ENCODE assay signal across 20 cellular contexts in the genomic region with DNA sequence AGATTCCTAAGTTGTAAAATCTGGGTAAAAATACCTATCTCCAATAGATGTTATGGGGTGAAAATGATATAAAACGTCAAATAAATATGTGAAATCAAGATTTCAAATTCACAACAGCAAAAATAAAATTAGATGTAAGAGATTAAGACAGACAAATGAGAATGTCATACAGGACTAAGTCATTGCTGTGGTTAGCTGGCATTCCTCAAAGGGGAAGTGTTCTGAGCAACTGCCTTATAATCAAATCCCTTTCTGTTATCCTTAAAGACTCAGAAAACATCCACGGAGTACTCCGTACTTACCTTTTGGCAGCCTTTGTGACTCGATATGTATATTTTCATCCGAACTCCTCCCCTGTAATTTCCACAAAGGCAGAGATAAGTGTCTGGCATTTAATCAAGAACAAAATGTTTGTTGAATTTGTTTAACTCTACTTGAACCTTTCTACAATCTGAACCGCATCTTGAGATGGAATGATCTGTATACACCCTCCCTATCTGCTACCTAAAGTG.
DNase-seq lines count a peak whose midpoint lies in the region; FAIRE-seq and TF ChIP-seq lines count a peak whose summit lies in the region.
"Had no signal": no experiment of that assay in that cellular context is flagged by ENCODE, and none has a peak within 500 bp of the region (broad histone marks: within the 10 kb centered on the region; RNA-seq: fewer than 3 reads in every experiment).

No MANE protein-coding gene starts in this region.

- no peaks in the 10 kb centered on the region for H3F3A ChIP-seq in neural progenitor cell (ENCODE audit: low read depth)

- H3K4me2 ChIP-seq in mammary epithelial cell (ENCODE audit: insufficient read depth, low read depth, low read length) (no peak overlapping the region), neural progenitor cell (no peak overlapping the region)
- H3K4me2 ChIP-seq: PC-9 had no signal

- no peak overlapping the region for H3K4me3 Mint-ChIP-seq in neural progenitor cell
- H3K4me3 Mint-ChIP-seq: CD14-positive monocyte had no signal

- H3K27ac Mint-ChIP-seq in neural progenitor cell: no peak overlapping the region
- H3K27ac Mint-ChIP-seq: CD14-positive monocyte had no signal

- TF ChIP-seq EP300 in transverse colon (IDR thresholded peaks at IDR 0.05; ENCODE audit: low read depth): no peak

- no peaks in the 10 kb centered on the region for H3K9me3 ChIP-seq in mammary epithelial cell (replicated peaks; ENCODE audit: insufficient read depth, low read length)
- no peaks in the 10 kb centered on the region for H3K9me3 ChIP-seq in neural progenitor cell (ENCODE audit: low read depth)
- H3K9me3 ChIP-seq in transverse colon: no peaks in the 10 kb centered on the region
- no peaks in the 10 kb centered on the region for H3K9me3 ChIP-seq in prostate gland
- H3K9me3 ChIP-seq: SJCRH30 had no signal

- H3K36me3 Mint-ChIP-seq in neural progenitor cell: no peaks in the 10 kb centered on the region
- H3K36me3 Mint-ChIP-seq: CD14-positive monocyte had no signal

- H3K79me2 ChIP-seq in mammary epithelial cell (ENCODE audit: insufficient read depth, low read length): no peaks in the 10 kb centered on the region
- no peaks in the 10 kb centered on the region for H3K79me2 ChIP-seq in neural progenitor cell (ENCODE audit: low read depth)

- H3K9me3 Mint-ChIP-seq in neural progenitor cell: peaks cover 4% of the 10 kb centered on the region

- peaks cover 6% of the 10 kb centered on the region for H3K4me1 ChIP-seq in mammary epithelial cell (ENCODE audit: insufficient read depth, low read length)
- no peaks in the 10 kb centered on the region for H3K4me1 ChIP-seq in neural progenitor cell
- no peaks in the 10 kb centered on the region for H3K4me1 ChIP-seq in transverse colon
- no peaks in the 10 kb centered on the region for H3K4me1 ChIP-seq in prostate gland (replicated peaks)
- H3K4me1 ChIP-seq: SJCRH30 had no signal

- peaks cover 3% of the 10 kb centered on the region for H3K4me1 Mint-ChIP-seq in neural progenitor cell
- H3K4me1 Mint-ChIP-seq: CD14-positive monocyte had no signal

- BruUV-seq in mammary epithelial cell (replicated peaks; lab: Mats Ljungman, UMichigan): no TSS peak

- H4K20me1 ChIP-seq in mammary epithelial cell (ENCODE audit: insufficient read depth, low read length) (no peaks in the 10 kb centered on the region), neural progenitor cell (ENCODE audit: low read depth) (no peaks in the 10 kb centered on the region)

- no peak overlapping the region for H3K27ac ChIP-seq in mammary epithelial cell (ENCODE audit: insufficient read depth, low read depth, low read length)
- no peak overlapping the region for H3K27ac ChIP-seq in neural progenitor cell
- H3K27ac ChIP-seq in transverse colon: no peak overlapping the region
- no peak overlapping the region for H3K27ac ChIP-seq in prostate gland
- H3K27ac ChIP-seq: HL-60, PC-9, SJCRH30 had no signal

- H3K36me3 ChIP-seq in mammary epithelial cell (ENCODE audit: insufficient read depth, low read length) (no peaks in the 10 kb centered on the region), neural progenitor cell (no peaks in the 10 kb centered on the region), transverse colon (no peaks in the 10 kb centered on the region), prostate gland (no peaks in the 10 kb centered on the region)
- H3K36me3 ChIP-seq: SJCRH30 had no signal

- H3K4me3 ChIP-seq in mammary epithelial cell (replicated peaks in 1 of 3; ENCODE audit: insufficient read depth in 1 of 3, low read depth in 2 of 3, low read length in 3 of 3) (no peak overlapping the region), neural progenitor cell (no peak overlapping the region), transverse colon (no peak overlapping the region), prostate gland (no peak overlapping the region)
- H3K4me3 ChIP-seq: PC-9, SJCRH30 had no signal

- no peaks in the 10 kb centered on the region for H3K27me3 Mint-ChIP-seq in neural progenitor cell (ENCODE audit: insufficient read depth, low read depth)

- intact Hi-C loops in mammary epithelial cell (cut with micrococcal nuclease): no loop called here
- intact Hi-C loops in transverse colon (cut with DNase I; ENCODE audit: low total_unique reads): no loop called here
- intact Hi-C loops in prostate gland (cut with DNase I): no loop called here

- H2AFZ ChIP-seq in mammary epithelial cell (ENCODE audit: low read depth, low read length) (no peak overlapping the region), neural progenitor cell (replicated peaks) (peak overlapping the region; percentile 12)
- H2AFZ ChIP-seq: PC-9 had no signal

- H3K27me3 ChIP-seq in mammary epithelial cell (ENCODE audit: insufficient read depth, low read length) (no peaks in the 10 kb centered on the region), neural progenitor cell (no peaks in the 10 kb centered on the region), transverse colon (no peaks in the 10 kb centered on the region), prostate gland (replicated peaks; ENCODE audit: insufficient read depth) (no peaks in the 10 kb centered on the region)
- H3K27me3 ChIP-seq: SJCRH30 had no signal

- WGBS in mammary epithelial cell (ENCODE audit: low coverage, missing lambda C conversion rate): 75% methylated on average over 6 of the region's 6 CpGs
- WGBS in transverse colon (ENCODE audit: low coverage in 1 of 2), 2 donors: 36 to 47% methylated on average over 6 of the region's 6 CpGs
- 24% methylated on average over 6 of the region's 6 CpGs for WGBS in prostate gland

- no peak for FAIRE-seq in GM12891 (lab: Jason Lieb, UNC)
- FAIRE-seq: H54 had no signal

- TF ChIP-seq POLR2A in GM12891 (IDR thresholded peaks at IDR 0.05; ENCODE audit: low read depth, low read length) (no peak), transverse colon (IDR thresholded peaks at IDR 0.05) (no peak), prostate gland (IDR thresholded peaks at IDR 0.05) (no peak)

- DNase-seq in GM12891 (ENCODE audit: insufficient read length, low spot score): no peak
- peak; percentile 31 for DNase-seq in M059J (ENCODE audit: low read depth)
- peak; percentile 39 for DNase-seq in mammary epithelial cell
- no peak for DNase-seq in neural progenitor cell (ENCODE audit: low spot score)
- DNase-seq in transverse colon: no peak
- DNase-seq in prostate gland (ENCODE audit: low spot score): no peak
- no peak for DNase-seq in NCI-H1436 (lab: John Stamatoyannopoulos, UW)
- DNase-seq: ACHN, AML-193, DMS79 treated with DMSO at 0.1 percent for 48 hours, Kasumi-1, NCI-H1436 treated with DMSO at 0.1 percent for 48 hours, NCI-H2029 treated with DMSO at 0.1 percent for 48 hours, NCI-H2171, NCI-H526, PC-9, SJCRH30 had no signal

- no peak for TF ChIP-seq CTCF in mammary epithelial cell (conservative IDR thresholded peaks at IDR 0.05 in 1 of 2, IDR thresholded peaks at IDR 0.05 in 1 of 2; ENCODE audit: extremely low read depth in 1 of 2, insufficient read depth in 1 of 2, low read depth in 1 of 2, low read length in 2 of 2)
- no peak for TF ChIP-seq CTCF in neural progenitor cell (IDR thresholded peaks at IDR 0.05)
- TF ChIP-seq CTCF in transverse colon (IDR thresholded peaks at IDR 0.05): no peak
- TF ChIP-seq CTCF in prostate gland (IDR thresholded peaks at IDR 0.05): no peak

- dilution Hi-C loops in mammary epithelial cell (cut with HindIII; ENCODE audit: low sequenced_read_pairs): no loop called here

- no peak overlapping the region for H3K9ac ChIP-seq in mammary epithelial cell (ENCODE audit: insufficient read depth, low read length)
- H3K9ac ChIP-seq in neural progenitor cell: no peak overlapping the region

- CTCF ChIA-PET in mammary epithelial cell (lab: Charles Lee; ENCODE audit: low non-redundant PET): no interaction called here

- in situ Hi-C loops in mammary epithelial cell (cut with MboI; ENCODE audit: low sequenced_read_pairs in 2 of 2) (no loop called here), transverse colon (cut with MboI; ENCODE audit: low pct_ligation_motif_present in 1 of 4, low pct_unique_long_range_greater_than_20kb in 1 of 4, low sequenced_read_pairs in 3 of 4) (no loop called here)

TF ChIP-seq in GM12891, 5 proteins besides CTCF, POLR2A, EP300 and RAD21:
- TF ChIP-seq SPI1 (IDR thresholded peaks at IDR 0.05; ENCODE audit: low read depth, low read length): peak; percentile 17; the same call in 1 of the 2 replicates
- TF ChIP-seq TAF1 (IDR thresholded peaks at IDR 0.05; ENCODE audit: low read depth, low read length): no peak

Comparison
In these comparisons a context has a peak if more than half of its experiments do, and no peak if none do; other contexts are left out.
1. DNase-seq: peak in M059J (single experiment) and mammary epithelial cell (single experiment); none in GM12891 (single experiment), neural progenitor cell (single experiment), transverse colon (single experiment), prostate gland (single experiment) and NCI-H1436 (single experiment).